In the genomic region with DNA sequence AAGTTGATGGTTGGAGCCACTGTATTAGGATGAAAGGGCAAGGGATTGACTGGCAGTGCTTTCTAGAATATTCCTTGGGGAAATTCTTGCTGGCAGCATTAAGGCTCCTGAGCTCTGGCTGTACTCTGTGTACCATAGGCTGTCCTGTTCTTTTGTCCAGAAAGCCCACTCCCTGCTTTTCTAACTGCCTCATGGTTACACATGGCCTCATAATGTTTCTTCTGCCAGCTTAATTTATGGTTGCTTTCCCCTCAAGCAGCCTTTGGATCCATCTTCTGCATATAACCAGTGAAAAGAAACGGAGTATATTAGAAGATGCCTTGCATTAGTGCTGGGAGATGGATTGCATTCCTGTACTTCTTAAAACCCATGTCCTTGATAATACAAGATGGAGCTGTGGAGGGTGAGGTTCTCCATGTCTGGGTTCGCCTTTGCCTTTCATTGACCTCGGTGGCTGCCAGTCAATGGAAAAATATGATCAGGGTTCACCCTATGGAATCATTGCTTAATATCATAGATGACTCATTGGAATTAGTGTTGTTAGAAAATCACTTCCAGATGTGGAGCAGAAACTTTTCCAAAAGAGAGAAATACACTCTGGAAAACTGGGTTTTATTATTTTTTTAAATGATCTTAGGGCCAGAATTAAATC, we compare ENCODE assay signal across 11 cellular contexts. TPM values are rescaled to one million over a fixed set of nuclear protein-coding genes. Genes with fewer than 3 reads are reported as not detected.
DNase-seq lines count a peak whose midpoint lies in the region; ATAC-seq, FAIRE-seq and TF ChIP-seq lines count a peak whose summit lies in the region.
"Had no signal": no experiment of that assay in that cellular context is flagged by ENCODE, and none has a peak within 500 bp of the region (broad histone marks: within the 10 kb centered on the region; RNA-seq: fewer than 3 reads in every experiment).

No MANE protein-coding gene starts in this region.

- H3K9me3 ChIP-seq in ascending aorta (no peaks in the 10 kb centered on the region), right cardiac atrium (ENCODE audit: control insufficient read depth, low read length) (no peaks in the 10 kb centered on the region), suprapubic skin (no peaks in the 10 kb centered on the region), HepG2 (ENCODE audit: low read length) (no peaks in the 10 kb centered on the region)

- H3K27ac ChIP-seq in ascending aorta = peak overlapping the region; percentile 57 to 73
- peak overlapping the region; percentile 27 for H3K27ac ChIP-seq in right cardiac atrium (ENCODE audit: low read length)
- peak overlapping the region; percentile 76 for H3K27ac ChIP-seq in suprapubic skin
- no peak overlapping the region for H3K27ac ChIP-seq in HepG2 (ENCODE audit: extremely low read length, insufficient read depth, low read length)

- no peak overlapping the region for H3K4me2 ChIP-seq in HepG2 (ENCODE audit: low read depth, low read length)

- TF ChIP-seq POLR2A in suprapubic skin (IDR thresholded peaks at IDR 0.05) (no peak), HepG2 (IDR thresholded peaks at IDR 0.05; ENCODE audit: insufficient read depth in 1 of 2, low read depth in 2 of 2, low read length in 2 of 2) (no peak)

- H4K20me1 ChIP-seq in HepG2 (ENCODE audit: insufficient read depth, low read length) = no peaks in the 10 kb centered on the region

- no peaks in the 10 kb centered on the region for H3K79me2 ChIP-seq in HepG2 (ENCODE audit: insufficient read depth, low read length)

- H2AFZ ChIP-seq in HepG2 (ENCODE audit: low read length) = no peak overlapping the region

- POLR2A ChIA-PET in HepG2 (lab: Yijun Ruan, JAX) = no interaction called here

- no peaks in the 10 kb centered on the region for H3K36me3 ChIP-seq in ascending aorta
- H3K36me3 ChIP-seq in suprapubic skin = no peaks in the 10 kb centered on the region
- H3K36me3 ChIP-seq in HepG2 (replicated peaks in 1 of 2; ENCODE audit: control insufficient read depth in 1 of 2, insufficient read depth in 2 of 2, low read length in 2 of 2) = no peaks in the 10 kb centered on the region

- no peak for TF ChIP-seq RAD21 in HepG2 (CRISPR knock-in tag; IDR thresholded peaks at IDR 0.05)

- FAIRE-seq in HepG2 (lab: Jason Lieb, UNC) = no peak
- FAIRE-seq: kidney had no signal

- in situ Hi-C loops in HepG2 (cut with HindIII; ENCODE audit: extremely low pct_ligation_motif_present, low pct_unique_long_range_greater_than_20kb) = no loop called here

- ATAC-seq in right cardiac atrium = peak; percentile 40 to 71
- ATAC-seq in HepG2 = no peak
- no peak for ATAC-seq in HG03135 (IDR thresholded peaks at IDR 0.05; ENCODE audit: unreplicated experiment)
- ATAC-seq: stimulated activated naive CD8-positive, alpha-beta T cell treated with anti-CD3 and anti-CD28 coated beads, Interleukin-15, Interleukin-2, amounts not matched to agents 100 U/mL and 50 U/mL, for 24 hours had no signal

- TF ChIP-seq CTCF in ascending aorta (IDR thresholded peaks at IDR 0.05) (no peak), suprapubic skin (IDR thresholded peaks at IDR 0.05) (no peak), HepG2 (CRISPR knock-in tag; IDR thresholded peaks at IDR 0.05) (no peak)

- H3K27me3 ChIP-seq in ascending aorta (no peaks in the 10 kb centered on the region), right cardiac atrium (ENCODE audit: control insufficient read depth, insufficient read depth) (no peaks in the 10 kb centered on the region), suprapubic skin (no peaks in the 10 kb centered on the region), HepG2 (ENCODE audit: control insufficient read depth in 1 of 2, insufficient read depth in 2 of 2, low read length in 2 of 2) (no peaks in the 10 kb centered on the region)

- CTCF ChIA-PET in HepG2 (lab: Yijun Ruan, JAX; ENCODE audit: low intra/inter-chr PET ratio, low total read pairs) = no interaction called here

- intact Hi-C loops in ascending aorta (cut with DNase I) = no loop called here
- intact Hi-C loops in right cardiac atrium (cut with DNase I) = no loop called here
- intact Hi-C loops in HepG2 (cut with micrococcal nuclease; ENCODE audit: unreplicated experiment) = no loop called here

- DNase-seq in HS-5 (ENCODE audit: low read depth) (peak; percentile 72), ascending aorta (ENCODE audit: low spot score in 2 of 2) (no peak), right cardiac atrium (no peak), suprapubic skin (ENCODE audit: low spot score in 2 of 2) (no peak), HepG2 (ENCODE audit: low spot score) (no peak), SHP77 treated with DMSO at 0.1 percent for 48 hours (lab: John Stamatoyannopoulos, UW) (no peak)
- DNase-seq: activated CD4-positive, alpha-beta T cell treated with anti-CD3 and anti-CD28 coated beads, Interleukin-2, amount 10 ng/mL, durations not matched to agents 7 days and 5 days; kidney; stimulated activated naive CD8-positive, alpha-beta T cell treated with anti-CD3 and anti-CD28 coated beads, Interleukin-15, Interleukin-2, amounts not matched to agents 100 U/mL and 50 U/mL, for 24 hours had no signal

- no TSS peak for BruUV-seq in HepG2 (replicated peaks; lab: Mats Ljungman, UMichigan)

- 60% methylated on average over 3 of the region's 3 CpGs for WGBS in right cardiac atrium
- WGBS in suprapubic skin = 51% methylated on average over 3 of the region's 3 CpGs
- WGBS in HepG2 (ENCODE audit: low lambda C conversion rate) = 51% methylated on average over 3 of the region's 3 CpGs

- H3K4me1 ChIP-seq in ascending aorta (peaks cover 0 to 15% of the 10 kb centered on the region in 2 donors), right cardiac atrium (ENCODE audit: control insufficient read depth, insufficient read depth, low read length) (peaks cover 1% of the 10 kb centered on the region), suprapubic skin (peaks cover 17% of the 10 kb centered on the region), HepG2 (ENCODE audit: insufficient read depth, low read length) (no peaks in the 10 kb centered on the region)

- TF ChIP-seq EP300 in suprapubic skin (IDR thresholded peaks at IDR 0.05) (no peak), HepG2 (IDR thresholded peaks at IDR 0.05; ENCODE audit: low read depth in 2 of 2, low read length in 2 of 2) (no peak), HepG2 (CRISPR knock-in tag; IDR thresholded peaks at IDR 0.05; ENCODE audit: borderline replicate concordance) (no peak)

- H3K4me3 ChIP-seq in ascending aorta (no peak overlapping the region), right cardiac atrium (ENCODE audit: low read length) (no peak overlapping the region), suprapubic skin (no peak overlapping the region), HepG2 (replicated peaks in 1 of 3; ENCODE audit: insufficient read depth in 1 of 3, low read depth in 2 of 3, low read length in 3 of 3) (no peak overlapping the region)
- H3K4me3 ChIP-seq: skin epidermis had no signal

- H3K9ac ChIP-seq in HepG2 (ENCODE audit: insufficient read depth, low read depth, low read length) = no peak overlapping the region

TF ChIP-seq in HepG2, 621 proteins besides CTCF, POLR2A, EP300 and RAD21 (continues in another document):
- TF ChIP-seq RNF2 (conservative IDR thresholded peaks at IDR 0.05; ENCODE audit: low read depth) (no peak), ZNF780A (CRISPR knock-in tag; IDR thresholded peaks at IDR 0.05) (no peak), SCMH1 (CRISPR knock-in tag; IDR thresholded peaks at IDR 0.05; ENCODE audit: borderline replicate concordance) (no peak), FOXJ3 (CRISPR knock-in tag; IDR thresholded peaks at IDR 0.05; ENCODE audit: borderline replicate concordance) (no peak), SRSF9 (IDR thresholded peaks at IDR 0.05; ENCODE audit: borderline replicate concordance, insufficient read depth, low read depth, low read length, poor library complexity, severe bottlenecking) (no peak), TEAD2 (CRISPR knock-in tag; IDR thresholded peaks at IDR 0.05) (no peak), ZNF282 (IDR thresholded peaks at IDR 0.05; ENCODE audit: partially characterized antibody) (no peak), ATM (IDR thresholded peaks at IDR 0.05; ENCODE audit: borderline replicate concordance) (no peak)
- TF ChIP-seq, protein P1, sequence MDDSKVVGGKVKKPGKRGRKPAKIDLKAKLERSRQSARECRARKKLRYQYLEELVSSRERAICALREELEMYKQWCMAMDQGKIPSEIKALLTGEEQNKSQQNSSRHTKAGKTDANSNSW (CRISPR knock-in tag; IDR thresholded peaks at IDR 0.05; ENCODE audit: borderline replicate concordance) = no peak

RNA-seq across cellular contexts. Expression of a gene that starts 24.7 kb away (rescaled TPM):
- total RNA-seq in ascending aorta (23.0 TPM), right cardiac atrium (1 to 10 TPM; 3.3 to 8.5 (median 6.2) TPM), suprapubic skin (1 to 10 TPM; 3.9 to 9.4 (median 5.7) TPM), HepG2 (2016; rRNA removed; fragmentation: Illumina TruSeq; extraction: Trizol) (0.02 TPM in 1 of 2 replicates, not detected in the other)
- polyA plus RNA-seq in right cardiac atrium (3.5 TPM), HepG2 (2011; rRNA removed) (0.04 and 0.12 TPM in 2 replicates)
- not detected in 2 replicates for total RNA-seq in HepG2 (2016; cell fraction: cytosol; rRNA removed; fragmentation: Illumina TruSeq; extraction: Trizol; ENCODE audit: low read depth)
- total RNA-seq in HepG2 (2016; cell fraction: insoluble cytoplasmic fraction; rRNA removed; fragmentation: Illumina TruSeq; extraction: Trizol) = 0.03 and 0.09 TPM in 2 replicates
- total RNA-seq in HepG2 (2016; cell fraction: membrane; rRNA removed; fragmentation: Illumina TruSeq; extraction: Trizol) = not detected in 2 replicates
- not detected in 2 replicates for total RNA-seq in HepG2 (2016; cell fraction: nucleus; rRNA removed; fragmentation: Illumina TruSeq; extraction: Trizol)
- 0.01 and 0.03 TPM in 2 replicates for polyA plus RNA-seq in HepG2 (2011; cell fraction: cytosol; rRNA removed)
- polyA plus RNA-seq in HepG2 (2011; cell fraction: nucleus; rRNA removed) = 0.10 and 0.17 TPM in 2 replicates
- polyA plus RNA-seq in HepG2 (2012) = 0.04 TPM in 1 of 2 replicates, not detected in the other
- 0.18 TPM in 1 of 2 replicates, not detected in the other for polyA plus RNA-seq in HepG2 (2016; cell fraction: cytosol; fragmentation: Illumina TruSeq; extraction: Trizol; ENCODE audit: low read depth)
- polyA plus RNA-seq in HepG2 (2016; cell fraction: insoluble cytoplasmic fraction; fragmentation: Illumina TruSeq; extraction: Trizol; ENCODE audit: low read depth) = not detected in 2 replicates
- not detected in 2 replicates for polyA plus RNA-seq in HepG2 (2016; cell fraction: membrane; fragmentation: Illumina TruSeq; extraction: Trizol; ENCODE audit: low read depth)
- polyA plus RNA-seq in HepG2 (2016; cell fraction: nucleus; fragmentation: Illumina TruSeq; extraction: Trizol; ENCODE audit: insufficient read depth, low read depth) = not detected in 2 replicates
- polyA minus RNA-seq in HepG2 (2011; rRNA and poly(A)+ RNA removed; ENCODE audit: low replicate concordance) = 0.02 and 0.28 TPM in 2 replicates
- polyA minus RNA-seq in HepG2 (2011; cell fraction: cytosol; rRNA and poly(A)+ RNA removed) = 0.09 TPM in 1 of 2 replicates, not detected in the other
- polyA minus RNA-seq in HepG2 (2011; cell fraction: nucleus; rRNA and poly(A)+ RNA removed) = 0.12 and 0.39 TPM in 2 replicates

Comparison
In these comparisons a context has a peak if more than half of its experiments do, and no peak if none do; other contexts are left out.
1. ATAC-seq: peak in right cardiac atrium (2 of 2); none in HepG2 (single experiment) and HG03135 (single experiment).